20 cellular contexts compared by ENCODE assay signal in genomic region chr18:75048776-75049454, GRCh38.
"Had no signal": no experiment of that assay in that cellular context is flagged by ENCODE, and none has a peak within 500 bp of the region (broad histone marks: within the 10 kb centered on the region; RNA-seq: fewer than 3 reads in every experiment).

No MANE protein-coding gene starts in this region.

- ATAC-seq: activated CD8-positive, alpha-beta T cell treated with anti-CD3 and anti-CD28 coated beads for 36 hours; activated naive CD8-positive, alpha-beta T cell treated with anti-CD3 and anti-CD28 coated beads, Interleukin-2, amount 50 U/mL, for 24 hours; esophagus mucosa; foreskin keratinocyte; pancreas; stimulated activated naive B cell treated with anti-CD40 and anti-IgM and Interleukin-4, amounts not matched to agents 10 μg/mL and 1 μg/mL and 100 μg/mL, for 72 hours had no signal

- FAIRE-seq: colon, islet of Langerhans, pancreas had no signal

- DNase-seq: activated B cell treated with CpG ODN at 0.5 μM for 24 hours; activated CD4-positive, alpha-beta T cell treated with anti-CD3 and anti-CD28 coated beads, Interleukin-2, amount 50 U/mL, for 1 hour; activated CD8-positive, alpha-beta T cell treated with anti-CD3 and anti-CD28 coated beads for 36 hours; activated naive CD8-positive, alpha-beta T cell treated with anti-CD3 and anti-CD28 coated beads, Interleukin-2, amount 50 U/mL, for 24 hours; activated T-cell treated with anti-CD3 and anti-CD28 coated beads, Interleukin-2, amount 50 U/mL, for 48 hours; amygdala; central memory CD4-positive, alpha-beta T cell; effector memory CD4-positive, alpha-beta T cell; foreskin keratinocyte; naive B cell; nucleus accumbens; pancreas; retina; stimulated activated CD4-positive, alpha-beta T cell treated with anti-CD3 and anti-CD28 coated beads, Interleukin-15, amount 100 ng/mL, for 24 hours; stimulated activated CD4-positive, alpha-beta T cell treated with anti-CD3 and anti-CD28 coated beads, Interleukin-2, amount 100 ng/mL, for 24 hours; stimulated activated naive B cell treated with anti-CD40 and anti-IgM and Interleukin-4, amounts not matched to agents 10 μg/mL and 1 μg/mL and 100 μg/mL, for 72 hours; T-helper 1 cell had no signal
